ENCODE assay signal across 23 cellular contexts in the genomic region with DNA sequence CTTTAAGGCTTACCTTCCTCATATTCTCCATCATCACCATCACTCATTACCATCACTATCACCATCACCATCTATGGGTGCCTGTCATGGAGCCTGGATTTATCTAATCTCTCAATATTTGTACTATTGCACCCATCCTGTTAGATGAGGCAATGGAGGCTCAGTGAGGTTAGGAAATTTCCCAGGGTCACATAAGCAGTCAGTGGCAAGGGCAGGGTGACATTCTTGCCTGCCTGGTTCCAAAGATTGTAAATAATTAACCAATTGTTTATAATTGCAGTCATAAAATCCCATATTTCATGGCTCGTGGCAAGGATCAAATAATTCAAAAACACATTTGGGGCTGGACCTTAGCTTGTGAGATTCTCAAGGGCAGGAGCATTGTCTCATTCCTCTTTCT. TPM values are rescaled to one million over a fixed set of nuclear protein-coding genes. Genes with fewer than 3 reads are reported as not detected.
DNase-seq lines count a peak whose midpoint lies in the region; ATAC-seq, FAIRE-seq and TF ChIP-seq lines count a peak whose summit lies in the region.
"Had no signal": no experiment of that assay in that cellular context is flagged by ENCODE, and none has a peak within 500 bp of the region (broad histone marks: within the 10 kb centered on the region; RNA-seq: fewer than 3 reads in every experiment).

No MANE protein-coding gene starts in this region.

- H2BK5ac ChIP-seq in mesenchymal stem cell (ENCODE audit: low read depth, low read length, poor library complexity, severe bottlenecking): no peak overlapping the region

- no peak overlapping the region for H3K4me2 ChIP-seq in astrocyte (ENCODE audit: low read length)
- no peak overlapping the region for H3K4me2 ChIP-seq in mesenchymal stem cell (ENCODE audit: low read length, poor library complexity, severe bottlenecking)

- no peaks in the 10 kb centered on the region for H3K36me3 Mint-ChIP-seq in astrocyte (ENCODE audit: low read depth, unreplicated experiment)

- H4K91ac ChIP-seq in mesenchymal stem cell (ENCODE audit: low read length): no peak overlapping the region

- WGBS in mesenchymal stem cell: 87% methylated on average over 1 of the region's 1 CpG

- H3K14ac ChIP-seq in mesenchymal stem cell (ENCODE audit: low read length in 2 of 2): no peak overlapping the region

- no peak overlapping the region for H2AK5ac ChIP-seq in mesenchymal stem cell (ENCODE audit: low read length, severe bottlenecking)

- H2AFZ ChIP-seq in astrocyte (ENCODE audit: low read depth, low read length) (no peak overlapping the region), mesenchymal stem cell (ENCODE audit: low read depth, low read length) (no peak overlapping the region)

- no peak overlapping the region for H3K4me3 Mint-ChIP-seq in astrocyte (ENCODE audit: unreplicated experiment)
- H3K4me3 Mint-ChIP-seq: activated CD4-positive, alpha-beta T cell treated with anti-CD3 and anti-CD28 coated beads, Interleukin-2, amount 10 ng/mL, durations not matched to agents 7 days and 5 days; activated naive CD8-positive, alpha-beta T cell treated with anti-CD3 and anti-CD28 coated beads for 36 hours; activated T-helper 17 cell treated with anti-CD3 and anti-CD28 coated beads, Interleukin-2, amount 50 U/mL, for 72 hours; effector memory CD8-positive, alpha-beta T cell; T-helper 1 cell treated with Interleukin-12 subunit alpha and Interleukin-12 subunit beta and Interleukin-4 antibody, amounts not matched to agents 30 μg/mL and 1 μg/mL, for 36 hours had no signal

- no peak overlapping the region for H2BK15ac ChIP-seq in mesenchymal stem cell (ENCODE audit: low read depth, poor library complexity, severe bottlenecking)

- no peak overlapping the region for H3K23ac ChIP-seq in mesenchymal stem cell (ENCODE audit: low read length in 2 of 2)

- TF ChIP-seq CTCF in 22Rv1 (IDR thresholded peaks at IDR 0.05) (no peak), HL-60 (IDR thresholded peaks at IDR 0.05; ENCODE audit: insufficient read depth, low read length) (no peak), astrocyte (IDR thresholded peaks at IDR 0.05; ENCODE audit: insufficient read depth, low read depth, low read length) (no peak)

- H3K36me3 ChIP-seq in astrocyte (ENCODE audit: insufficient read depth, low read length) (no peaks in the 10 kb centered on the region), mesenchymal stem cell (ENCODE audit: control insufficient read depth in 1 of 2, insufficient read depth in 2 of 2, low read depth in 1 of 2, low read length in 2 of 2) (peaks cover 3 to 19% of the 10 kb centered on the region in 2 experiments), SJCRH30 (peaks cover 9% of the 10 kb centered on the region; the same call in 1 of the 2 replicates)
- H3K36me3 ChIP-seq: upper lobe of right lung had no signal

- H4K20me1 ChIP-seq in astrocyte (ENCODE audit: insufficient read depth, low read length): no peaks in the 10 kb centered on the region

- no peak for FAIRE-seq in astrocyte (lab: Jason Lieb, UNC)

- H3K27me3 Mint-ChIP-seq in astrocyte (ENCODE audit: low read depth, unreplicated experiment): no peaks in the 10 kb centered on the region

- ATAC-seq in GM21619 (IDR thresholded peaks at IDR 0.05; ENCODE audit: unreplicated experiment): no peak
- ATAC-seq: activated T-helper 17 cell treated with anti-CD3 and anti-CD28 coated beads, Interleukin-2, amount 50 U/mL, for 72 hours; effector memory CD8-positive, alpha-beta T cell; left ventricle myocardium superior; upper lobe of right lung had no signal

- H3K4me3 ChIP-seq in HL-60 (replicated peaks; ENCODE audit: insufficient read depth, low read length) (no peak overlapping the region), astrocyte (ENCODE audit: insufficient read depth, low read depth, low read length) (no peak overlapping the region), mesenchymal stem cell (ENCODE audit: insufficient read depth in 1 of 2, low read depth in 1 of 2, low read length in 2 of 2) (peak overlapping the region in 1 of 2 experiments; percentile 16), SJCRH30 (no peak overlapping the region)
- H3K4me3 ChIP-seq: upper lobe of right lung had no signal

- no peak overlapping the region for H2BK120ac ChIP-seq in mesenchymal stem cell (ENCODE audit: low read depth, low read length)

- H2BK12ac ChIP-seq in mesenchymal stem cell (ENCODE audit: low read length in 2 of 2): no peak overlapping the region

- H3K4ac ChIP-seq in mesenchymal stem cell (ENCODE audit: low read depth in 1 of 2, low read length in 2 of 2): no peak overlapping the region

- H3K27ac Mint-ChIP-seq in astrocyte (ENCODE audit: unreplicated experiment): peak overlapping the region; percentile 90
- H3K27ac Mint-ChIP-seq: activated CD4-positive, alpha-beta T cell treated with anti-CD3 and anti-CD28 coated beads, Interleukin-2, amount 10 ng/mL, durations not matched to agents 7 days and 5 days; activated naive CD8-positive, alpha-beta T cell treated with anti-CD3 and anti-CD28 coated beads for 36 hours; activated T-helper 17 cell treated with anti-CD3 and anti-CD28 coated beads, Interleukin-2, amount 50 U/mL, for 72 hours; effector memory CD8-positive, alpha-beta T cell; T-helper 1 cell treated with Interleukin-12 subunit alpha and Interleukin-12 subunit beta and Interleukin-4 antibody, amounts not matched to agents 30 μg/mL and 1 μg/mL, for 36 hours had no signal

- DNase-seq in HL-60 (ENCODE audit: low read depth in 1 of 2, low spot score in 1 of 2): no peak
- DNase-seq in astrocyte (ENCODE audit: low read depth): no peak
- DNase-seq in mesenchymal stem cell: no peak
- DNase-seq in SJCRH30: no peak
- no peak for DNase-seq in stimulated activated CD4-positive, alpha-beta T cell treated with anti-CD3 and anti-CD28 coated beads, Interleukin-15, amount 100 ng/mL, for 24 hours
- DNase-seq in NCI-H510A treated with DMSO at 0.1 percent for 48 hours (lab: John Stamatoyannopoulos, UW): no peak
- DNase-seq: activated CD4-positive, alpha-beta T cell treated with anti-CD3 and anti-CD28 coated beads, Interleukin-2, amount 10 ng/mL, durations not matched to agents 7 days and 5 days; activated naive CD8-positive, alpha-beta T cell treated with anti-CD3 and anti-CD28 coated beads for 36 hours; DMS79; effector memory CD8-positive, alpha-beta T cell; glutamatergic neuron; H7; left ventricle myocardium superior; NCI-H1436; NCI-H2171 treated with DMSO at 0.1 percent for 48 hours; NCI-H69; SHP77 treated with DMSO at 0.1 percent for 48 hours; upper lobe of right lung had no signal

- peak overlapping the region; percentile 80 for H3K27ac ChIP-seq in 22Rv1
- H3K27ac ChIP-seq in HL-60 (replicated peaks): peak overlapping the region; percentile 27; the same call in 1 of the 2 replicates
- no peak overlapping the region for H3K27ac ChIP-seq in astrocyte (ENCODE audit: low read depth, low read length)
- H3K27ac ChIP-seq in mesenchymal stem cell (ENCODE audit: low read length, poor library complexity, severe bottlenecking): peak overlapping the region; percentile 81
- H3K27ac ChIP-seq in SJCRH30: no peak overlapping the region
- H3K27ac ChIP-seq: C4-2B had no signal

- H3K79me2 ChIP-seq in astrocyte (ENCODE audit: insufficient read depth, low read length): peaks cover 11% of the 10 kb centered on the region

- no peaks in the 10 kb centered on the region for H3K27me3 ChIP-seq in HL-60 (ENCODE audit: insufficient read depth, poor library complexity, severe bottlenecking)
- no peaks in the 10 kb centered on the region for H3K27me3 ChIP-seq in astrocyte (ENCODE audit: insufficient read depth, low read length)
- no peaks in the 10 kb centered on the region for H3K27me3 ChIP-seq in mesenchymal stem cell (ENCODE audit: control insufficient read depth in 1 of 2, insufficient read depth in 1 of 2, low read length in 2 of 2)
- no peaks in the 10 kb centered on the region for H3K27me3 ChIP-seq in SJCRH30
- H3K27me3 ChIP-seq: upper lobe of right lung had no signal

- no peak overlapping the region for H3K9ac ChIP-seq in astrocyte (ENCODE audit: low read length)
- H3K9ac ChIP-seq in mesenchymal stem cell (ENCODE audit: low read length): no peak overlapping the region

- H3K79me1 ChIP-seq in mesenchymal stem cell (replicated peaks; ENCODE audit: low read length, poor library complexity, severe bottlenecking): peaks cover 24% of the 10 kb centered on the region

- H3K9me3 Mint-ChIP-seq in astrocyte (ENCODE audit: unreplicated experiment): no peaks in the 10 kb centered on the region
- H3K9me3 Mint-ChIP-seq: effector memory CD8-positive, alpha-beta T cell; T-helper 1 cell treated with Interleukin-12 subunit alpha and Interleukin-12 subunit beta and Interleukin-4 antibody, amounts not matched to agents 30 μg/mL and 1 μg/mL, for 36 hours had no signal

- no peak overlapping the region for H4K8ac ChIP-seq in mesenchymal stem cell (ENCODE audit: low read length)

- H3K9me3 ChIP-seq in astrocyte (ENCODE audit: insufficient read depth, low read depth, low read length) (no peaks in the 10 kb centered on the region), mesenchymal stem cell (ENCODE audit: control insufficient read depth, low read length) (peaks cover 4% of the 10 kb centered on the region), SJCRH30 (replicated peaks) (peaks cover 13% of the 10 kb centered on the region)

- peaks cover 36% of the 10 kb centered on the region for H3K4me1 ChIP-seq in astrocyte (ENCODE audit: insufficient read depth, low read length)
- peaks cover 38% of the 10 kb centered on the region for H3K4me1 ChIP-seq in mesenchymal stem cell (ENCODE audit: control insufficient read depth, insufficient read depth, low read depth, low read length)
- peaks cover 37% of the 10 kb centered on the region for H3K4me1 ChIP-seq in SJCRH30

- H3K18ac ChIP-seq in mesenchymal stem cell (ENCODE audit: low read depth in 1 of 2, low read length in 2 of 2): no peak overlapping the region

- H3K4me1 Mint-ChIP-seq in astrocyte (ENCODE audit: low read depth, unreplicated experiment): peaks cover 61% of the 10 kb centered on the region
- H3K4me1 Mint-ChIP-seq: activated T-helper 17 cell treated with anti-CD3 and anti-CD28 coated beads, Interleukin-2, amount 50 U/mL, for 72 hours had no signal

RNA-seq across cellular contexts. Expression of gene MGLL, which starts 55.2 kb away (rescaled TPM):
- 24.5 and 27.3 TPM in 2 replicates for total RNA-seq in astrocyte
- 81.2 TPM for polyA plus RNA-seq in mesenchymal stem cell (2013, experiment 1 of 2)
- polyA plus RNA-seq in mesenchymal stem cell (2013, experiment 2 of 2): 81.4 TPM
- total RNA-seq in SJCRH30 (2014; rRNA removed; shearing (Covaris generic)): 32.6 and 41.7 TPM in 2 replicates

Comparison
In these comparisons a context has a peak if more than half of its experiments do, and no peak if none do; other contexts are left out.
1. H3K27ac ChIP-seq: peak in 22Rv1 (single experiment), HL-60 (single experiment) and mesenchymal stem cell (single experiment); none in astrocyte (single experiment) and SJCRH30 (single experiment).